Comparison of ENCODE assay signal across 16 cellular contexts in genomic region chr15:81194723-81195122, GRCh38. TPM values are rescaled to one million over a fixed set of nuclear protein-coding genes. Genes with fewer than 3 reads are reported as not detected.
"Had no signal": no experiment of that assay in that cellular context is flagged by ENCODE, and none has a peak within 500 bp of the region (broad histone marks: within the 10 kb centered on the region; RNA-seq: fewer than 3 reads in every experiment).

No MANE protein-coding gene starts in this region.

- H3K9me3 Mint-ChIP-seq: activated naive CD4-positive, alpha-beta T cell treated with anti-CD3 and anti-CD28 coated beads for 36 hours; activated T-helper 17 cell treated with anti-CD3 and anti-CD28 coated beads, Interleukin-2, amount 50 U/mL, for 72 hours; neural crest cell; stimulated activated naive CD8-positive, alpha-beta T cell treated with anti-CD3 and anti-CD28 coated beads, Interleukin-15, amount 100 ng/mL, for 72 hours had no signal

- H3K4me3 Mint-ChIP-seq: activated naive CD4-positive, alpha-beta T cell treated with anti-CD3 and anti-CD28 coated beads for 36 hours; activated T-helper 17 cell treated with anti-CD3 and anti-CD28 coated beads, Interleukin-2, amount 50 U/mL, for 72 hours; stimulated activated naive CD8-positive, alpha-beta T cell treated with anti-CD3 and anti-CD28 coated beads, Interleukin-15, amount 100 ng/mL, for 72 hours had no signal

- H3K27me3 ChIP-seq: cardiac muscle cell, ovary, testis, uterus had no signal

- H3K4me3 ChIP-seq: cardiac muscle cell, heart left ventricle, ovary, testis, uterus had no signal

- H3K4me1 ChIP-seq: uterus had no signal

- H3K4me1 Mint-ChIP-seq: activated T-helper 17 cell treated with anti-CD3 and anti-CD28 coated beads, Interleukin-2, amount 50 U/mL, for 72 hours; stimulated activated naive CD8-positive, alpha-beta T cell treated with anti-CD3 and anti-CD28 coated beads, Interleukin-15, amount 100 ng/mL, for 72 hours had no signal

- H3K27ac Mint-ChIP-seq: activated naive CD4-positive, alpha-beta T cell treated with anti-CD3 and anti-CD28 coated beads for 36 hours; activated T-helper 17 cell treated with anti-CD3 and anti-CD28 coated beads, Interleukin-2, amount 50 U/mL, for 72 hours; stimulated activated naive CD8-positive, alpha-beta T cell treated with anti-CD3 and anti-CD28 coated beads, Interleukin-15, amount 100 ng/mL, for 72 hours had no signal

- DNase-seq: activated CD4-positive, alpha-beta T cell treated with anti-CD3 and anti-CD28 coated beads, Interleukin-2, amount 50 U/mL, for 1 hour; activated CD4-positive, CD25-positive, alpha-beta regulatory T cell; activated naive CD4-positive, alpha-beta T cell treated with anti-CD3 and anti-CD28 coated beads for 36 hours; activated T-cell treated with anti-CD3 and anti-CD28 coated beads for 4 hours; effector CD4-positive, alpha-beta T cell; heart left ventricle; left ventricle myocardium superior; mesendoderm; ovary; stimulated activated CD4-positive, alpha-beta T cell treated with anti-CD3 and anti-CD28 coated beads, Interleukin-4, amount 100 ng/mL, for 1 hour; stimulated activated naive CD8-positive, alpha-beta T cell treated with anti-CD3 and anti-CD28 coated beads, Interleukin-15, amount 100 ng/mL, for 72 hours; testis; uterus had no signal

- H3K27ac ChIP-seq: cardiac muscle cell, heart left ventricle, ovary, uterus had no signal

- H3K9me3 ChIP-seq: heart left ventricle, ovary, testis, uterus had no signal

- H3K36me3 ChIP-seq: cardiac muscle cell, heart left ventricle, ovary, uterus had no signal

- ATAC-seq: activated T-helper 17 cell treated with anti-CD3 and anti-CD28 coated beads, Interleukin-2, amount 50 U/mL, for 72 hours; left ventricle myocardium superior; stimulated activated naive CD8-positive, alpha-beta T cell treated with anti-CD3 and anti-CD28 coated beads, Interleukin-15, amount 100 ng/mL, for 72 hours had no signal

RNA-seq across cellular contexts. Expression of gene IL16, which starts 2.0 kb away (rescaled TPM):
- total RNA-seq: cardiac muscle cell had no signal
- polyA plus RNA-seq: cardiac muscle cell had no signal
